Comparison of ENCODE assay signal across 1 cellular context in the genomic region with DNA sequence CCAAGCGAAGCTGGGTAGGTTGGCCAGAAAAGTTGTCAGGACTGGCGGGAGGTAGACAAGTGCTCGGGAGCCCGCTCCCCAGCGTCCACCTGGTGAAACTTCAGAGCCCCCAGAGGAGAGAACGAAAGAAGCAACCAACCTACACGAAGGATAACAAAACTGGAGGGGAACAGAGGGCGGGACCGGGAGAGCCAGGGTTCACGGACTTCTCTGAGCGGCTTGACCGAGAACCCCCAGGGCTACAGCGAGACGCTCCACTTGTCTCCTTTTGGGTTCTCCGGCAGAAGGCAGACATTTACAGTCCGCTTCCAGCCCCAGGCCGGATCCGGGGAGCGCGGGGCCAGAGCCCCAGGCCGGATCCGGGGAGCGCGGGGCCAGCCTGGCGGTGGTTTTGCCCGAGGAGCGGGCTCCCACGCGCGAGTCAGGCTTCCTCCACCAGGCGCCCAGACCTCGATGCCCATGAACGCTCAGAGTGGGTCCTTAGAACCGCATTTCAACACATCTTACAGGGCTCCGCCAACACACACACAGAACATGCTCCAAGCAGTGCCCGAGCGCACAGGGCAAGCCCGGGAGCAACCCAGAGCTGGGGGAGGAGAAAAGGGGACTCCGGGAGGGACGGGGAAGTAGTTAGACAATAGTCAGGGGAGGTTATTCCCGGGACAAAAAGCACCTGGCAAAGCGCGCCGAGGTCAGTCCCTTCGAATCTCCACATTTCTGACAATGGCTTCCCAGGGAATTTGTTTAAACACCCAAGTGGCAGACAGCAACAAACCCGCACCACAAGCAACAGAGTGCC.
A peak's percentile ranks its signal among the peaks of the same experiment; 100 is the strongest.
TF ChIP-seq lines count a peak whose summit lies in the region.

No MANE protein-coding gene starts in this region.

TF ChIP-seq in H1, 55 proteins besides CTCF, POLR2A, EP300 and RAD21:
- no peak for TF ChIP-seq CREB1 (IDR thresholded peaks at IDR 0.05)
- TF ChIP-seq NRF1 (IDR thresholded peaks at IDR 0.05; ENCODE audit: low read depth, low read length) = no peak
- TF ChIP-seq SP4 (IDR thresholded peaks at IDR 0.05; ENCODE audit: low read length) = no peak
- TF ChIP-seq HDAC2 (IDR thresholded peaks at IDR 0.05; ENCODE audit: borderline replicate concordance in 1 of 2, low read depth in 2 of 2, low read length in 2 of 2) = 0 out of 4 replicates have a peak, but pooled peaks have one; percentile 22 to 24
- 0 out of 2 replicates have a peak, but pooled peaks have one; percentile 0 for TF ChIP-seq TEAD4 (IDR thresholded peaks at IDR 0.05; ENCODE audit: low read depth, low read length)
- peak; percentile 66 for TF ChIP-seq SAP30 (IDR thresholded peaks at IDR 0.05; ENCODE audit: insufficient read depth, insufficient replicate concordance, low read length)
- peak; percentile 78 for TF ChIP-seq ASH2L (IDR thresholded peaks at IDR 0.05; ENCODE audit: low read length)
- no peak for TF ChIP-seq EGR1 (IDR thresholded peaks at IDR 0.05; ENCODE audit: borderline replicate concordance, low read depth, low read length)
- TF ChIP-seq TBP (IDR thresholded peaks at IDR 0.05; ENCODE audit: low read depth, low read length) = no peak
- TF ChIP-seq SIRT6 (IDR thresholded peaks at IDR 0.05; ENCODE audit: low read length) = no peak
- peak; percentile 72 for TF ChIP-seq KDM4A (IDR thresholded peaks at IDR 0.05; ENCODE audit: low read depth, low read length, severe bottlenecking)
- peak in 1 of 2 experiments; percentile 19; a peak in 1 of 4 replicates for TF ChIP-seq SIN3A (conservative IDR thresholded peaks at IDR 0.05 in 1 of 2, IDR thresholded peaks at IDR 0.05 in 1 of 2; ENCODE audit: low read depth in 1 of 2, low read length in 2 of 2)
- TF ChIP-seq ATF2 (IDR thresholded peaks at IDR 0.05; ENCODE audit: low read length) = no peak
